8 cellular contexts compared by ENCODE assay signal in the genomic region with DNA sequence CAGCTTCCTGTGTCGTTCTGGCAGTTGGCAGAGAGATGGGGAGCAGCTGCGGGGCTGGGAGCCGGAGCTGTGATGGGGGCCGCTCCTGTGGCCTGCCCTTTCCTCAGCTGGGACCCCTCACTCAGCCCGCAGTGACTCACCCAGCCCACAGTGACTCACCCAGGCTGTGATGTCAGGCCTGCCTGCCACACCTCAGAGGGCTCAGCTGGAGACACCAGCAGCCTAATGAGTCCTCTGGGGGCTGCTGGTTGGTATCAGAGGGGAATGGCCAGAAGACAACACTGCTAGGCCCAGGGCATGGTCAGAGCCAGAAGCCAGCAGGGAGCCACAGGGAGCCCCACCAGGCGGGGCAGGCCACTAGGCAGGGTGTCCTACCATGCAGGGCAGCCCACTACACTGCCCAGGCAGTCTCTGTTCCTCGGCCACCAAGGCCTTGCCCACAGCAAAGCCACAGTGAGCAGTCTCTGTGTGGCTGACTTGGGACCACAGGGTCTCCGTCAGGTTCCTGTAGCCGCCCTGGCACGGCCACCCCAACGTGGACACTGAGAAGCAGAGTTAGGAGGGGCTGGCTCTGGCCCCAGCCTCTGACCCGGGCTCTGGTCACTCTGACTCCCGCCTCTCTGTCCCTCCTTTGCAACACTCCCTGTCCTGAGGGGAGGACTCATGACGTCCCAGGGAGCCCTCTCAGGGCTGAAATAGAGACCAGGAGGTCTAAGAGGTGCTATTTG. TPM values are rescaled to one million over a fixed set of nuclear protein-coding genes. Genes with fewer than 3 reads are reported as not detected.
DNase-seq lines count a peak whose midpoint lies in the region; ATAC-seq, FAIRE-seq and TF ChIP-seq lines count a peak whose summit lies in the region.

No MANE protein-coding gene starts in this region.

- H3K27me3 ChIP-seq in endodermal cell (ENCODE audit: control insufficient read depth, insufficient read depth, low read length, poor library complexity, severe bottlenecking): no peaks in the 10 kb centered on the region

- TF ChIP-seq CTCF in endodermal cell (conservative IDR thresholded peaks at IDR 0.05): no peak

- WGBS in endodermal cell (ENCODE audit: insufficient coverage in 1 of 2, insufficient read length in 1 of 2), 2 experiments: 88 to 89% methylated on average over 4 to 14 of the region's 14 CpGs

- peak; percentile 86 for DNase-seq in HPDE6-E6E7 (ENCODE audit: extremely low spot score)
- DNase-seq in activated CD8-positive, alpha-beta memory T cell treated with anti-CD3 and anti-CD28 coated beads for 1 hour (ENCODE audit: extremely low read depth in 1 of 2, low read depth in 1 of 2): peak; percentile 82 to 84
- DNase-seq in endodermal cell: peak; percentile 65
- peak; percentile 79 for DNase-seq in renal cortical epithelial cell (ENCODE audit: low read depth)
- no peak for DNase-seq in HUDEP-2 (lab: John Stamatoyannopoulos, UW; ENCODE audit: unreplicated experiment in 76 of 76)
- no peak for DNase-seq in GM12891 (ENCODE audit: insufficient read length, low spot score)
- DNase-seq in NCI-H774 (lab: John Stamatoyannopoulos, UW): no peak

- TF ChIP-seq POLR2A in GM12891 (IDR thresholded peaks at IDR 0.05; ENCODE audit: low read depth, low read length): no peak

- no peak overlapping the region for H3K4me3 Mint-ChIP-seq in endodermal cell

- peaks cover 30% of the 10 kb centered on the region for H3K4me1 Mint-ChIP-seq in endodermal cell

- no peak overlapping the region for H3K27ac ChIP-seq in endodermal cell (ENCODE audit: low read depth, low read length)

- peak; percentile 59 for ATAC-seq in GM18520 (IDR thresholded peaks at IDR 0.05; ENCODE audit: unreplicated experiment)

- H3K9ac ChIP-seq in endodermal cell (ENCODE audit: extremely low read depth, low read length, poor library complexity, severe bottlenecking): no peak overlapping the region

- no peak for FAIRE-seq in GM12891 (lab: Jason Lieb, UNC)

- no peaks in the 10 kb centered on the region for H3K4me1 ChIP-seq in endodermal cell (ENCODE audit: control insufficient read depth, insufficient read depth, low read length)

- H3K4me3 ChIP-seq in endodermal cell (ENCODE audit: low read length): no peak overlapping the region

- H3K9me3 ChIP-seq in endodermal cell (ENCODE audit: control insufficient read depth, low read length): no peaks in the 10 kb centered on the region

- H3K36me3 Mint-ChIP-seq in endodermal cell (ENCODE audit: low read depth): no peaks in the 10 kb centered on the region

- peaks cover 9% of the 10 kb centered on the region for H3K27me3 Mint-ChIP-seq in endodermal cell (ENCODE audit: insufficient read depth)

- no peaks in the 10 kb centered on the region for H3K36me3 ChIP-seq in endodermal cell (ENCODE audit: control insufficient read depth, insufficient read depth, low read length)

- H3K9me3 Mint-ChIP-seq in endodermal cell: no peaks in the 10 kb centered on the region

- no peak overlapping the region for H3K27ac Mint-ChIP-seq in endodermal cell

TF ChIP-seq in GM12891, 5 proteins besides CTCF, POLR2A, EP300 and RAD21:
- TF ChIP-seq POU2F2 (IDR thresholded peaks at IDR 0.05; ENCODE audit: low read depth, low read length) (no peak), PAX5 (IDR thresholded peaks at IDR 0.05; ENCODE audit: insufficient read depth, low read length, severe bottlenecking) (no peak), POLR2AphosphoS5 (IDR thresholded peaks at IDR 0.05; ENCODE audit: low read depth, low read length) (no peak), SPI1 (IDR thresholded peaks at IDR 0.05; ENCODE audit: low read depth, low read length) (no peak), TAF1 (IDR thresholded peaks at IDR 0.05; ENCODE audit: low read depth, low read length) (no peak)

RNA-seq across cellular contexts. Expression of gene FXYD2, which starts 4.3 kb away (rescaled TPM):
- total RNA-seq in endodermal cell (1 to 10 TPM; 3.0 TPM), renal cortical epithelial cell (361 and 706 TPM in 2 replicates)
- 1.0 TPM for polyA plus RNA-seq in endodermal cell (2013, experiment 1 of 2)
- polyA plus RNA-seq in endodermal cell (2013, experiment 2 of 2): 1.3 TPM
- polyA plus RNA-seq in GM12891 (2012; ENCODE audit: low read depth, missing spikeins): 2.2 TPM

RNA-seq across cellular contexts. Expression of gene DSCAML1, which starts 31.8 kb away (rescaled TPM):
- total RNA-seq in endodermal cell: 10 to 100 TPM in 1 of 2 donors, 1 to 10 TPM in 1; 5.6 to 10.9 TPM
- polyA plus RNA-seq in endodermal cell (2013, experiment 1 of 2): 1.4 TPM
- 0.50 TPM for polyA plus RNA-seq in endodermal cell (2013, experiment 2 of 2)
- total RNA-seq in renal cortical epithelial cell: 10.1 and 10.2 TPM in 2 replicates
- polyA plus RNA-seq in GM12891 (2012; ENCODE audit: low read depth, missing spikeins): 0.04 TPM

RNA-seq across cellular contexts. Expression of gene FXYD6, which starts 47.7 kb away (rescaled TPM):
- 10 to 100 TPM; 54.1 to 61.8 TPM for total RNA-seq in endodermal cell
- polyA plus RNA-seq in endodermal cell (2013, experiment 1 of 2): 197 TPM
- polyA plus RNA-seq in endodermal cell (2013, experiment 2 of 2): 184 TPM
- total RNA-seq in renal cortical epithelial cell: 0.20 and 1.0 TPM in 2 replicates
- polyA plus RNA-seq in GM12891 (2012; ENCODE audit: low read depth, missing spikeins): 0.35 TPM

Comparison
In these comparisons a context has a peak if more than half of its experiments do, and no peak if none do; other contexts are left out.
1. DNase-seq: peak in HPDE6-E6E7 (single experiment), activated CD8-positive, alpha-beta memory T cell treated with anti-CD3 and anti-CD28 coated beads for 1 hour (2 of 2), endodermal cell (single experiment) and renal cortical epithelial cell (single experiment); none in HUDEP-2 (0 of 76), GM12891 (single experiment) and NCI-H774 (single experiment).
2. RNA of gene FXYD2, which starts 4.3 kb away (total RNA-seq): 361 to 706 TPM in renal cortical epithelial cell; 3.0 TPM in endodermal cell; every median in the first group is over 10 times any median in the second.
3. RNA of gene FXYD6, which starts 47.7 kb away (total RNA-seq): 54.1 to 61.8 TPM in endodermal cell; 0.20 to 1.0 TPM in renal cortical epithelial cell; every median in the first group is over 10 times any median in the second.